In the genomic region with DNA sequence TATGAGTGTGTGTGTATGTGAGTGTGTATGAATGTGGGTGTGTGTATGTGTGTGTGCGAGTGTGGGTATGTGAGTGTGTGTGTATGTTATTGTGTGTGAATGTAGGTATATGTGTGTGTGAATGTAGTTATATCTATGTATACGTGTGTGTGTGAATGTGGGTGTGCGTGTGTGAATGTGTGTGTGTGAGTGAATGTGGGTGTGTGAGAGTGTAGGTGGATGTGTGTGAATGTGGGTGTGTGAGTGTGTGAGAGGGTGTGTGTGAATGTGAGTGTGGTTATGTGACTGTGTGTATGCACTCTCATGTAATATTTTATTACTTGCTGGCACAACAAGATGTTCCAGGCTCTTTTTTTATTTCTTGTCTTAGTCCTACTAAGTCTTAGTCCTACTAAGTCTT, we compare ENCODE assay signal across 1 cellular context.
TF ChIP-seq lines count a peak whose summit lies in the region.

No MANE protein-coding gene starts in this region.

TF ChIP-seq in HEK293, 187 proteins besides CTCF, POLR2A, EP300 and RAD21:
- TF ChIP-seq, protein P1, sequence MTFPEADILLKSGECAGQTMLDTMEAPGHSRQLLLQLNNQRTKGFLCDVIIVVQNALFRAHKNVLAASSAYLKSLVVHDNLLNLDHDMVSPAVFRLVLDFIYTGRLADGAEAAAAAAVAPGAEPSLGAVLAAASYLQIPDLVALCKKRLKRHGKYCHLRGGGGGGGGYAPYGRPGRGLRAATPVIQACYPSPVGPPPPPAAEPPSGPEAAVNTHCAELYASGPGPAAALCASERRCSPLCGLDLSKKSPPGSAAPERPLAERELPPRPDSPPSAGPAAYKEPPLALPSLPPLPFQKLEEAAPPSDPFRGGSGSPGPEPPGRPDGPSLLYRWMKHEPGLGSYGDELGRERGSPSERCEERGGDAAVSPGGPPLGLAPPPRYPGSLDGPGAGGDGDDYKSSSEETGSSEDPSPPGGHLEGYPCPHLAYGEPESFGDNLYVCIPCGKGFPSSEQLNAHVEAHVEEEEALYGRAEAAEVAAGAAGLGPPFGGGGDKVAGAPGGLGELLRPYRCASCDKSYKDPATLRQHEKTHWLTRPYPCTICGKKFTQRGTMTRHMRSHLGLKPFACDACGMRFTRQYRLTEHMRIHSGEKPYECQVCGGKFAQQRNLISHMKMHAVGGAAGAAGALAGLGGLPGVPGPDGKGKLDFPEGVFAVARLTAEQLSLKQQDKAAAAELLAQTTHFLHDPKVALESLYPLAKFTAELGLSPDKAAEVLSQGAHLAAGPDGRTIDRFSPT (tag by site-specific recombination; IDR thresholded peaks at IDR 0.05) = no peak
- TF ChIP-seq EGR2 (tag by site-specific recombination; IDR thresholded peaks at IDR 0.05; ENCODE audit: low read depth) (peak; percentile 65), ZNF404 (tag by site-specific recombination; IDR thresholded peaks at IDR 0.05) (no peak), ZFHX2 (tag by site-specific recombination; conservative IDR thresholded peaks at IDR 0.05) (peak; percentile 58), ZNF548 (tag by site-specific recombination; IDR thresholded peaks at IDR 0.05) (no peak)
- TF ChIP-seq, protein P2, sequence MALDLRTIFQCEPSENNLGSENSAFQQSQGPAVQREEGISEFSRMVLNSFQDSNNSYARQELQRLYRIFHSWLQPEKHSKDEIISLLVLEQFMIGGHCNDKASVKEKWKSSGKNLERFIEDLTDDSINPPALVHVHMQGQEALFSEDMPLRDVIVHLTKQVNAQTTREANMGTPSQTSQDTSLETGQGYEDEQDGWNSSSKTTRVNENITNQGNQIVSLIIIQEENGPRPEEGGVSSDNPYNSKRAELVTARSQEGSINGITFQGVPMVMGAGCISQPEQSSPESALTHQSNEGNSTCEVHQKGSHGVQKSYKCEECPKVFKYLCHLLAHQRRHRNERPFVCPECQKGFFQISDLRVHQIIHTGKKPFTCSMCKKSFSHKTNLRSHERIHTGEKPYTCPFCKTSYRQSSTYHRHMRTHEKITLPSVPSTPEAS (tag by site-specific recombination; IDR thresholded peaks at IDR 0.05) = peak; percentile 58
